ENCODE assay signal across 38 cellular contexts in genomic region chr1:171052977-171053376, GRCh38. TPM values are rescaled to one million over a fixed set of nuclear protein-coding genes. Genes with fewer than 3 reads are reported as not detected.
"Had no signal": no experiment of that assay in that cellular context is flagged by ENCODE, and none has a peak within 500 bp of the region (broad histone marks: within the 10 kb centered on the region; RNA-seq: fewer than 3 reads in every experiment).

No MANE protein-coding gene starts in this region.

- H3K36me3 ChIP-seq: MG63 had no signal

- H3K9me3 ChIP-seq: MG63 had no signal

- H3K27ac ChIP-seq: KMS-11 had no signal

- H3K27me3 ChIP-seq: MG63 had no signal

- H3K4me3 ChIP-seq: MG63 had no signal

- DNase-seq: Karpas-422, Kasumi-1, KG1, MG63, MM.1S, MV-4-11, NCI-H1048, NCI-H1092, NCI-H1092 treated with DMSO at 0.1 percent for 48 hours, NCI-H1105, NCI-H1105 treated with DMSO at 0.1 percent for 48 hours, NCI-H1417, NCI-H1417 treated with DMSO at 0.1 percent for 48 hours, NCI-H1436, NCI-H1436 treated with DMSO at 0.1 percent for 48 hours, NCI-H146, NCI-H1694, NCI-H1694 treated with DMSO at 0.1 percent for 48 hours, NCI-H187, NCI-H187 treated with DMSO at 0.1 percent for 48 hours, NCI-H1930, NCI-H2029, NCI-H2081, NCI-H2081 treated with DMSO at 0.1 percent for 48 hours, NCI-H2107, NCI-H2171, NCI-H2171 treated with DMSO at 0.1 percent for 48 hours, NCI-H2227 treated with DMSO at 0.1 percent for 48 hours, NCI-H226, NCI-H345, NCI-H446, NCI-H446 treated with DMSO at 0.1 percent for 48 hours, NCI-H510A had no signal

RNA-seq across cellular contexts. Expression of gene FMO3, which starts 37.7 kb away (rescaled TPM):
- total RNA-seq: LHCN-M2, M059J, MCF 10A, NCI-H460 had no signal
